9 cellular contexts compared by ENCODE assay signal in the genomic region with DNA sequence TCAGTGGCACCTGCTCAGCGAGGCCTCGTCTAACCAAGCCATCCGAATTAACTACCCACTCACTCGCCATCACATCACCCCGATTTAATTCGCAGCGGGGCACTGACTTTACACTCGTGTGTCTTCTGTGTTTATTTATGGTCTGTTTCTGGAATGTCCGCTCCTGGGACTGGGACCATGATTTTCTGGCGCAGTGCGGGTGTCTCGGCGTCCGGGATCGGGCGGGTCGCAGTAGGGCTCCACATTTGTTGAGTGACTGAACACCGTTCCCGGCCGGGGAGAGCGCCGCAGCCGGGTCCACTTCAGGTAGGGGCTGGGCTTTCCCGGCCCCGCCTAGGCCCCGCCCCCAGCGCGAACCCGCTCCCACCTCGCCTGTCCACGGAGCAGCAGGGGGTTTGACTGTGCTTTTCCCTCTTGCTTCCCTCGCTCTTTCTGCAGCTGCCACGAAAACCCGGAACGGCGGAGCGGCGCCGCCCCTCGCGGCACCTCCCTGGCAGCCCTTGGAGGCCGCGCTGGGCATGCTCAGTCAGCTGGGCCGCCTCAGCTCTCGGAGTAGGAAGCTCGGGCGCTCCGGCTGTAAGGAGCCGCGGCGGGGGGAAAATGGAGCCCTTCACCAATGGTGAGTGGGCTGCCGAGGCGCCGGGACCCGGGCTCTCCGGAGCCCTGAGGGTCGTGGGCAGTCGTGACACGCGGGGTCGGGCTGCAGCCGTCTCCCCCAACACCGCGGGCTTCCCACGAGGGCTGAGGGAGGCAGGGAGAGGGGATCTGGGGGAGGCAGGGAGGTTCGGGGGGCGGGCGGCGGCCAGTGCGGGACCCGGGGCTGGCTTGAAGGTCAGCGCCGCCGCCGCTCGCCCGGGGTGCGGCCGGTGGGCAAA. TPM values are rescaled to one million over a fixed set of nuclear protein-coding genes. Genes with fewer than 3 reads are reported as not detected.
DNase-seq lines count a peak whose midpoint lies in the region; ATAC-seq, FAIRE-seq and TF ChIP-seq lines count a peak whose summit lies in the region.
"Had no signal": no experiment of that assay in that cellular context is flagged by ENCODE, and none has a peak within 500 bp of the region (broad histone marks: within the 10 kb centered on the region; RNA-seq: fewer than 3 reads in every experiment).

A gene (plus strand): TSS at position 525 of the 875 bp plus-strand sequence. CDS start 76 bp downstream, at position 601.

- intact Hi-C loops in kidney (cut with DNase I): no loop called here

- H3K9me3 ChIP-seq in kidney (ENCODE audit: control insufficient read depth in 1 of 2, low read length in 2 of 2): no peaks in the 10 kb centered on the region

- ATAC-seq in GM19035 (IDR thresholded peaks at IDR 0.05; ENCODE audit: unreplicated experiment): peak; percentile 52
- peak; percentile 39 for ATAC-seq in HG03378 (IDR thresholded peaks at IDR 0.05; ENCODE audit: unreplicated experiment)

- H3K36me3 ChIP-seq in kidney (ENCODE audit: control insufficient read depth in 1 of 2, insufficient read depth in 2 of 2, low read length in 2 of 2): no peaks in the 10 kb centered on the region

- peak within 1 kb of the TSS; percentile 90 to 92 for H3K4me3 ChIP-seq in kidney (ENCODE audit: low read length in 2 of 2)

- no peak for TF ChIP-seq CTCF in AG09319 (IDR thresholded peaks at IDR 0.05; ENCODE audit: low read depth, low read length)
- no peak for TF ChIP-seq CTCF in kidney (IDR thresholded peaks at IDR 0.05; ENCODE audit: borderline replicate concordance, extremely low read depth, insufficient read depth)

- H3K9ac ChIP-seq in kidney (ENCODE audit: low read length in 2 of 2): peak within 1 kb of the TSS; percentile 93

- peak; percentile 93 for DNase-seq in AG09319 (ENCODE audit: extremely low read depth, low read depth)
- peak; percentile 96 for DNase-seq in NCI-H460 (ENCODE audit: extremely low read depth, low read depth)
- peak; percentile 91 for DNase-seq in activated CD4-positive, alpha-beta T cell treated with anti-CD3 and anti-CD28 coated beads for 1 hour
- DNase-seq in cerebellum (ENCODE audit: low spot score): peak; percentile 95
- DNase-seq in kidney: peak; percentile 99
- DNase-seq in stimulated activated CD4-positive, alpha-beta T cell treated with anti-CD3 and anti-CD28 coated beads, Interleukin-15, amount 100 ng/mL, for 24 hours: peak; percentile 96

- H3K4me1 ChIP-seq in kidney (ENCODE audit: control insufficient read depth in 1 of 2, insufficient read depth in 1 of 2, low read depth in 1 of 2, low read length in 2 of 2): peaks cover 16% of the 10 kb centered on the region in 2 donors

- no peak for FAIRE-seq in kidney (lab: Jason Lieb, UNC)
- FAIRE-seq: colon had no signal

- peak within 1 kb of the TSS; percentile 97 to 99 for H3K27ac ChIP-seq in kidney (ENCODE audit: low read depth in 2 of 2, low read length in 2 of 2)

RNA-seq across cellular contexts. Expression of the gene that starts here (rescaled TPM):
- total RNA-seq in NCI-H460 (2014; rRNA removed; shearing (Covaris generic)): 34.6 and 36.3 TPM in 2 replicates
- polyA plus RNA-seq in NCI-H460 (2014; cell fraction: nucleus; rRNA removed): 13.5 and 21.3 TPM in 2 replicates
- 47.7 TPM for total RNA-seq in cerebellum
- 74.3 TPM for total RNA-seq in kidney
- 6.5 TPM for polyA plus RNA-seq in kidney (ENCODE audit: insufficient read depth, low read depth, low replicate concordance)

Comparison
In these comparisons a context has a peak if more than half of its experiments do, and no peak if none do; other contexts are left out.
1. Peak in every context shown above with its lines: DNase-seq, ATAC-seq, H3K4me3 ChIP-seq and H3K27ac ChIP-seq.